ENCODE assay signal across 14 cellular contexts in genomic region chr12:31245822-31246469, GRCh38.
A peak's percentile ranks its signal among the peaks of the same experiment; 100 is the strongest.
DNase-seq lines count a peak whose midpoint lies in the region; ATAC-seq and TF ChIP-seq lines count a peak whose summit lies in the region.
"Had no signal": no experiment of that assay in that cellular context is flagged by ENCODE, and none has a peak within 500 bp of the region (broad histone marks: within the 10 kb centered on the region; RNA-seq: fewer than 3 reads in every experiment).

No MANE protein-coding gene starts in this region.

- peak; percentile 12 for DNase-seq in ELR (ENCODE audit: low read depth)
- DNase-seq in NCI-H82 treated with DMSO at 0.1 percent for 48 hours (lab: John Stamatoyannopoulos, UW; ENCODE audit: unreplicated experiment), result peak; percentile 15
- DNase-seq in cardiac fibroblast (ENCODE audit: low read depth in 2 of 2), result peak; percentile 19 to 23
- no peak for DNase-seq in sigmoid colon
- no peak for DNase-seq in CD4-positive, alpha-beta T cell
- DNase-seq: central memory CD4-positive, alpha-beta T cell; GOT3; Karpas-422; occipital lobe had no signal

- H3K27me3 Mint-ChIP-seq in CD4-positive, alpha-beta T cell, result no peaks in the 10 kb centered on the region

- peaks cover 0 to 4% (median 0%) of the 10 kb centered on the region in 3 donors for H3K27me3 ChIP-seq in sigmoid colon
- H3K27me3 ChIP-seq in CD4-positive, alpha-beta T cell (ENCODE audit: control insufficient read depth, insufficient read depth, low read length), result no peaks in the 10 kb centered on the region

- no peak for TF ChIP-seq POLR2A in sigmoid colon (IDR thresholded peaks at IDR 0.05)

- TF ChIP-seq EP300 in sigmoid colon (IDR thresholded peaks at IDR 0.05), result no peak

- no peaks in the 10 kb centered on the region for H3K9me3 Mint-ChIP-seq in CD4-positive, alpha-beta T cell

- H3K27ac Mint-ChIP-seq in CD4-positive, alpha-beta T cell, result no peak overlapping the region

- 78 to 83% methylated on average over 10 to 11 of the region's 15 CpGs for WGBS in mesodermal cell (ENCODE audit: insufficient coverage in 2 of 2), 2 experiments
- 90 to 92% methylated on average over 15 of the region's 15 CpGs for WGBS in sigmoid colon, 2 donors

- POLR2A ChIA-PET in CD4-positive, alpha-beta T cell (lab: Charles Lee), result no interaction called here

- H3K4me3 Mint-ChIP-seq in CD4-positive, alpha-beta T cell, result no peak overlapping the region

- H3K4me3 ChIP-seq in cardiac fibroblast (replicated peaks in 1 of 2; ENCODE audit: low read depth in 2 of 2, low read length in 2 of 2) (no peak overlapping the region), mesodermal cell (ENCODE audit: extremely low read depth, insufficient read depth, low read length, poor library complexity, severe bottlenecking) (no peak overlapping the region), sigmoid colon (no peak overlapping the region)

- no peaks in the 10 kb centered on the region for H3K9me3 ChIP-seq in mesodermal cell (ENCODE audit: control insufficient read depth, low read length)
- no peaks in the 10 kb centered on the region for H3K9me3 ChIP-seq in sigmoid colon
- H3K9me3 ChIP-seq in CD4-positive, alpha-beta T cell (ENCODE audit: control insufficient read depth, low read length), result no peaks in the 10 kb centered on the region

- no peaks in the 10 kb centered on the region for H3K36me3 ChIP-seq in mesodermal cell (ENCODE audit: control insufficient read depth, insufficient read depth, low read length)
- no peaks in the 10 kb centered on the region for H3K36me3 ChIP-seq in sigmoid colon

- intact Hi-C loops in sigmoid colon (cut with DNase I), result no loop called here
- intact Hi-C loops in CD4-positive, alpha-beta T cell (cut with DNase I, micrococcal nuclease), result no loop called here

- TF ChIP-seq CTCF in cardiac fibroblast (IDR thresholded peaks at IDR 0.05; ENCODE audit: low read depth, low read length) (peak; percentile 14), sigmoid colon (IDR thresholded peaks at IDR 0.05) (no peak)
- no peak for TF ChIP-seq CTCF in CD4-positive, alpha-beta T cell (IDR thresholded peaks at IDR 0.05)

- CTCF ChIA-PET in CD4-positive, alpha-beta T cell (lab: Charles Lee), result no interaction called here

- H3K36me3 Mint-ChIP-seq in CD4-positive, alpha-beta T cell (ENCODE audit: low read depth), result no peaks in the 10 kb centered on the region

- ATAC-seq in HG02642 (IDR thresholded peaks at IDR 0.05; ENCODE audit: poor library complexity, unreplicated experiment), result no peak
- no peak for ATAC-seq in HG03108 (IDR thresholded peaks at IDR 0.05; ENCODE audit: unreplicated experiment)
- ATAC-seq in CD4-positive, alpha-beta T cell (ENCODE audit: poor library complexity), result no peak
- ATAC-seq: activated CD4-positive, CD25-positive, alpha-beta regulatory T cell treated with anti-CD3 and anti-CD28 coated beads, Interleukin-2, amount 50 U/mL, for 24 hours; left lobe of liver had no signal

- H3K4me1 ChIP-seq in mesodermal cell (ENCODE audit: control insufficient read depth, insufficient read depth, low read length, poor library complexity, severe bottlenecking) (peaks cover 14% of the 10 kb centered on the region), sigmoid colon (no peaks in the 10 kb centered on the region)

- H3K4me1 Mint-ChIP-seq in CD4-positive, alpha-beta T cell (ENCODE audit: low read depth), result no peaks in the 10 kb centered on the region

- H3K27ac ChIP-seq in mesodermal cell (ENCODE audit: low read depth, low read length, severe bottlenecking) (peak overlapping the region; percentile 26), sigmoid colon (no peak overlapping the region)
- no peak overlapping the region for H3K27ac ChIP-seq in CD4-positive, alpha-beta T cell (ENCODE audit: low read depth, low read length)

Comparison
In these comparisons a context has a peak if more than half of its experiments do, and no peak if none do; other contexts are left out.
1. DNase-seq: peak in ELR (single experiment), NCI-H82 treated with DMSO at 0.1 percent for 48 hours (single experiment) and cardiac fibroblast (2 of 2); none in sigmoid colon (single experiment) and CD4-positive, alpha-beta T cell (0 of 10).